Comparison of ENCODE assay signal across 9 cellular contexts in the genomic region with DNA sequence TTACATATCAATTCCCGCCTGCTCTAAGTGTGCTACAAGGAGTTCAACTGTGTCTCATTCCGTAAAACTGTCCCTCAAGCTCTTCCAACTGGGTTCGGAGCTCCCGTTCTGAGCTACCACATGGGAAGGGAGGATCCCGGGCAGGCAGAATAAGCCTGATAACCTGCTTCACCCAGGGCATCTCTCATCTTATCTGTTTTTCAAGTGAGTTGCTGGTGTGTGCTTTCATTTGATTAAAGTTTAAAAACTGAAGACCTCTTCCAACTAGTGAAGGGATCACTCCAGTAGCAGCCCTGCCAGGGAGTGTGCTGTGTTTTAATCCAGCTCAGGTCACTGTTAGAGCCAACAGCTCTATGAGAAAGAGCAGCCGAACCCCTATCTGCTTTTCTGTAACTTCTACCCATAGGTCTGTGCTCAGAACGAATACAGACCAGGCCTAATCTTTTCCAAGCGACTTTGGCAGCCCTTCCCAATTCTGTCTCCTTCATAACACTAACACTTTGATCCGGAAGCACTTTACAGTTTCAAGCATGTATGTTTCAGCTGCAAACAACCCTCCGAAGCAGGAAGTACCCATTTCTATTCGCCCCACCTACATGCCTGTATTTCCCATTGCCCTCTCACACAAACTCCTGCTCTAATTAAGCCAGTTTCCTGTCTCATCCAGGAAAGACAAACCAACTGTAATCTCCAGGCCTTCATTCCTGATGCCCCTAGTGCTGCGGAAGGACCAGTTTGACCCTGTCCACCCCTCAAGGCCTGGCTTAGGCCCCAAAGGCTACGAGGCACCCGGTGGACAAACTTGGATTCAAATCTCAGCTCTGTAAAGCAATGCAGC.
A peak's percentile ranks its signal among the peaks of the same experiment; 100 is the strongest.
DNase-seq lines count a peak whose midpoint lies in the region; ATAC-seq and TF ChIP-seq lines count a peak whose summit lies in the region.
"Had no signal": no experiment of that assay in that cellular context is flagged by ENCODE, and none has a peak within 500 bp of the region (broad histone marks: within the 10 kb centered on the region; RNA-seq: fewer than 3 reads in every experiment).

No MANE protein-coding gene starts in this region.

- 60 to 75% (median 64%) methylated on average over 14 of the region's 14 CpGs for WGBS in spleen, 5 donors

- no peaks in the 10 kb centered on the region for H3K9me2 ChIP-seq in OCI-LY1 (ENCODE audit: low read depth, low read length)

- TF ChIP-seq CTCF in OCI-LY1 (IDR thresholded peaks at IDR 0.05; ENCODE audit: low read length) (no peak), spleen (IDR thresholded peaks at IDR 0.05 in 8 of 11, conservative IDR thresholded peaks at IDR 0.05 in 3 of 11) (no peak)
- no peak for TF ChIP-seq CTCF in activated CD8-positive, alpha-beta T cell treated with anti-CD3 and anti-CD28 coated beads for 36 hours (IDR thresholded peaks at IDR 0.05)

- H4K20me1 ChIP-seq in OCI-LY1 (ENCODE audit: insufficient read depth, low read length): no peaks in the 10 kb centered on the region

- TF ChIP-seq POLR2A in spleen (IDR thresholded peaks at IDR 0.05): peak in 1 of 3 donors; percentile 18

- no peak for ATAC-seq in activated CD8-positive, alpha-beta T cell treated with anti-CD3 and anti-CD28 coated beads for 36 hours

- H3K27ac ChIP-seq in OCI-LY1 (ENCODE audit: low read depth, low read length, poor library complexity, severe bottlenecking) (peak overlapping the region; percentile 39), spleen (peak overlapping the region; percentile 55 to 85 (median 77))

- intact Hi-C loops in activated CD8-positive, alpha-beta T cell treated with anti-CD3 and anti-CD28 coated beads for 36 hours (cut with micrococcal nuclease): no loop called here
- intact Hi-C loops in spleen (cut with DNase I; ENCODE audit: low total_unique reads): loop anchor here (10.0 kb wide), 2 partner anchors 61 to 121 kb away; partner anchors contain the start of gene IRF2

- peaks cover 5% of the 10 kb centered on the region; the same call in 1 of the 2 replicates for H3F3A ChIP-seq in OCI-LY1 (ENCODE audit: insufficient read depth, low read length)

- peaks cover 56% of the 10 kb centered on the region for H3K36me3 Mint-ChIP-seq in activated CD8-positive, alpha-beta T cell treated with anti-CD3 and anti-CD28 coated beads for 36 hours (ENCODE audit: low read depth)
- peaks cover 10 to 32% (median 10%) of the 10 kb centered on the region in 3 donors for H3K36me3 Mint-ChIP-seq in immature natural killer cell

- H3K27me3 Mint-ChIP-seq in activated CD8-positive, alpha-beta T cell treated with anti-CD3 and anti-CD28 coated beads for 36 hours: no peaks in the 10 kb centered on the region
- peaks cover 2 to 5% (median 3%) of the 10 kb centered on the region in 3 donors for H3K27me3 Mint-ChIP-seq in immature natural killer cell (ENCODE audit: low read depth in 3 of 3)

- H3K4me3 ChIP-seq in OCI-LY1 (ENCODE audit: low read depth, low read length, poor library complexity, severe bottlenecking) (no peak overlapping the region), spleen (no peak overlapping the region)

- no peaks in the 10 kb centered on the region for H3K27me3 ChIP-seq in OCI-LY1 (ENCODE audit: insufficient read depth, low read length)
- H3K27me3 ChIP-seq in spleen (replicated peaks in 1 of 7): no peaks in the 10 kb centered on the region

- peaks cover 70% of the 10 kb centered on the region for H3K4me1 Mint-ChIP-seq in activated CD8-positive, alpha-beta T cell treated with anti-CD3 and anti-CD28 coated beads for 36 hours (ENCODE audit: low read depth)
- H3K4me1 Mint-ChIP-seq in immature natural killer cell: peaks cover 61 to 95% of the 10 kb centered on the region in 2 donors

- peak overlapping the region; percentile 58 for H3K27ac Mint-ChIP-seq in activated CD8-positive, alpha-beta T cell treated with anti-CD3 and anti-CD28 coated beads for 36 hours
- H3K27ac Mint-ChIP-seq in immature natural killer cell: peak overlapping the region; percentile 75 to 90 (median 82)

- CTCF ChIA-PET in activated CD8-positive, alpha-beta T cell treated with anti-CD3 and anti-CD28 coated beads for 36 hours (lab: Charles Lee): interaction anchor here (0.7 to 1.5 kb wide), 4 partner anchors 49 to 150 kb away, joined by 3 to 5 read pairs (median 4); partner anchors contain the start of gene IRF2

- peaks cover 43% of the 10 kb centered on the region; the same call in 1 of the 2 replicates for H3K36me3 ChIP-seq in OCI-LY1 (ENCODE audit: insufficient read depth, low read length)
- peaks cover 0 to 84% (median 34%) of the 10 kb centered on the region in 6 donors for H3K36me3 ChIP-seq in spleen

- H3K79me2 ChIP-seq in OCI-LY1 (ENCODE audit: insufficient read depth, low read length): no peaks in the 10 kb centered on the region

- H3K4me1 ChIP-seq in OCI-LY1 (ENCODE audit: insufficient read depth, low read length, severe bottlenecking): peaks cover 58% of the 10 kb centered on the region
- peaks cover 33 to 99% (median 72%) of the 10 kb centered on the region in 6 donors for H3K4me1 ChIP-seq in spleen

- DNase-seq in activated CD8-positive, alpha-beta T cell treated with anti-CD3 and anti-CD28 coated beads for 36 hours: no peak
- DNase-seq in immature natural killer cell (no peak), spleen (no peak), NCI-H2029 treated with DMSO at 0.1 percent for 48 hours (lab: John Stamatoyannopoulos, UW) (no peak), NCI-H774 (lab: John Stamatoyannopoulos, UW) (no peak), kidney tubule cell (ENCODE audit: low spot score) (no peak)
- DNase-seq: NCI-H1092, NCI-H526 had no signal

- no peaks in the 10 kb centered on the region for H3K9me3 Mint-ChIP-seq in activated CD8-positive, alpha-beta T cell treated with anti-CD3 and anti-CD28 coated beads for 36 hours
- peaks cover 0 to 2% (median 0%) of the 10 kb centered on the region in 6 donors for H3K9me3 Mint-ChIP-seq in immature natural killer cell

- H3K4me2 ChIP-seq in OCI-LY1 (ENCODE audit: low read length): 0 out of 2 replicates have a peak overlapping the region, but pooled peaks have one; percentile 4

- no peak overlapping the region for H3K9ac ChIP-seq in OCI-LY1 (ENCODE audit: low read length)

- H3K9me3 ChIP-seq in OCI-LY1 (ENCODE audit: low read length): no peaks in the 10 kb centered on the region
- no peaks in the 10 kb centered on the region for H3K9me3 ChIP-seq in spleen

- no peak overlapping the region for H2AFZ ChIP-seq in OCI-LY1 (ENCODE audit: low read length)

- no peak overlapping the region for H3K4me3 Mint-ChIP-seq in activated CD8-positive, alpha-beta T cell treated with anti-CD3 and anti-CD28 coated beads for 36 hours
- peak overlapping the region in 1 of 5 donors; percentile 53 for H3K4me3 Mint-ChIP-seq in immature natural killer cell

- POLR2A ChIA-PET in activated CD8-positive, alpha-beta T cell treated with anti-CD3 and anti-CD28 coated beads for 36 hours (lab: Charles Lee): interaction anchor here (0.8 to 1.5 kb wide), 3 partner anchors 18 to 908 kb away, joined by 3 read pairs; partner anchors contain the start of gene ING2
